ENCODE assay signal across 8 cellular contexts in the genomic region with DNA sequence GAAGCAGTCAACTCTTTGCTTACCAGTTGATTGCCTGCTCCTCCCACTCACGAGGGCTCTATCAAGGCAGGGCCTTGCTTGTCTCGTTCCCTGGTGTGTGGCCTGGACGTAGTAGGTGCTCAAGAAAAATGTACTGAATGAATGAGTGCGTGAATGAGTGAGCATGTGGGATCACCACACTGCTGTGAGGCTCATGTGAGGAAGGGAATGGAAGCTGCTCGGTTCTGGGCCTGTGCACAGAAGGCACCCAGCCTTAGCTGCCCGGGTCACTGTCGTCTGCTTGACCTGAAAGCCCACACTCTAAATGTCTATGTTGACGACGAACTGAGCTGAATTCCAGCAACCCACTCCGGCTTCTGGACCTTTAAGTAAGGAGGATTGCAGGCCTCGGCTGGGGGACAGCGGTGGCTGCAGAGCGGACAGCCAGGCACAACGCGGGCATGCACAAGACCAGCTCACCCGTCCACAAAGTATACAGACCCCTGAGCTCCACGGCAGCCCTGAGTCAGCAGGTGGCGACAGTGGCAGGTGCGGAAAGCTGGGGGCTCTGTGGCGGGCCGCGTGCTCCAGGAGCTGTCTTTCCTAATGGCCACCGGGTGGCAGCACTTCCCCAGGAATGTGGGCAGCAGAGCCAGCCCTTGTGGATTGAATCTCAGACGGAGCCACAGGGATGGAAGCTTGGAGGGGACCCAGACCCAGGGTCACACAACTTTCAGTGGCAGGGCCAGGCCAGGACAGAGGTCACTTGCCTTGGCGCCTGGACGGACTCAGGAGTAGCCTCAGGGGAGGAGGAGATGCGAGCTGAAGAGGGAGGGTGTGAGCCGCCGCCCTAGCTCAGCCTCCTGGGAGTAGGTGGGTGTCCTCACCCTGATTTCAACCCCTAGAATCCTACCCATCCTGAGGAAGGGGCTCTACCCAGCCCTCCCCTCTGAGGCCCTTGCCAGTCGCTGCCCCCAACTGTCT. TPM values are rescaled to one million over a fixed set of nuclear protein-coding genes. Genes with fewer than 3 reads are reported as not detected.
DNase-seq lines count a peak whose midpoint lies in the region; ATAC-seq, FAIRE-seq and TF ChIP-seq lines count a peak whose summit lies in the region.

No MANE protein-coding gene starts in this region.

- no peaks in the 10 kb centered on the region for H3K79me2 ChIP-seq in SK-N-SH (ENCODE audit: insufficient read depth)

- no peak overlapping the region for H2AFZ ChIP-seq in SK-N-SH (ENCODE audit: low read depth)

- H3K27me3 ChIP-seq in A673 (replicated peaks; ENCODE audit: insufficient read depth, low read depth, low read length, poor library complexity) (no peaks in the 10 kb centered on the region), SK-N-SH (ENCODE audit: insufficient read depth) (no peaks in the 10 kb centered on the region; the same call in 1 of the 2 replicates), pancreas (no peaks in the 10 kb centered on the region), tibial nerve (no peaks in the 10 kb centered on the region)

- CTCF ChIA-PET in A673 (lab: Charles Lee), result interaction anchor here (0.6 to 1.7 kb wide), 11 partner anchors 9 to 951 kb away, joined by 3 to 13 read pairs (median 5); a partner anchor contains a TSS
- CTCF ChIA-PET in SK-N-SH (lab: Yijun Ruan, JAX), result interaction anchor here (0.7 to 2.4 kb wide), 27 partner anchors 9 to 605 kb away, joined by 3 to 27 read pairs (median 4); a partner anchor contains a TSS

- no peaks in the 10 kb centered on the region for H3K4me1 ChIP-seq in A673 (ENCODE audit: insufficient read depth, low read length, poor library complexity, severe bottlenecking)
- H3K4me1 ChIP-seq in SK-N-SH (ENCODE audit: control insufficient read depth in 1 of 2, insufficient read depth in 2 of 2, low read depth in 1 of 2, low read length in 1 of 2), result peaks cover 0 to 6% of the 10 kb centered on the region in 2 experiments; a peak in 1 of 4 replicates
- H3K4me1 ChIP-seq in pancreas, result no peaks in the 10 kb centered on the region
- peaks cover 0 to 46% (median 17%) of the 10 kb centered on the region in 4 donors for H3K4me1 ChIP-seq in tibial nerve

- POLR2A ChIA-PET in A673 (lab: Charles Lee; ENCODE audit: low non-redundant PET) (interaction anchor here (0.7 kb wide), 2 partner anchors 345 to 951 kb away, joined by 3 read pairs; no protein-coding TSS in a partner anchor), SK-N-SH (lab: Yijun Ruan, JAX) (no interaction called here)

- peak in 1 of 2 donors; percentile 17 for TF ChIP-seq POLR2A in tibial nerve (IDR thresholded peaks at IDR 0.05)

- no peaks in the 10 kb centered on the region for H3K9me2 ChIP-seq in SK-N-SH

- intact Hi-C loops in A673 (cut with micrococcal nuclease; ENCODE audit: unreplicated experiment), result loop anchor here (2.0 to 5.0 kb wide), 2 partner anchors 301 to 520 kb away; a partner anchor contains a TSS
- intact Hi-C loops in pancreas (cut with DNase I), result loop anchor here in 2 of 3 donors (5.0 to 10.0 kb wide), 3 partner anchors 295 to 533 kb away; a partner anchor contains a TSS

- TF ChIP-seq EP300 in SK-N-SH (IDR thresholded peaks at IDR 0.05; ENCODE audit: borderline replicate concordance in 1 of 2, low read depth in 1 of 2, low read length in 1 of 2) (no peak), tibial nerve (IDR thresholded peaks at IDR 0.05) (peak in 1 of 2 donors; percentile 47)

- peak; percentile 80 for TF ChIP-seq RAD21 in SK-N-SH (IDR thresholded peaks at IDR 0.05; ENCODE audit: low read length)

- H3K9ac ChIP-seq in SK-N-SH, result no peak overlapping the region

- ATAC-seq in GM19025 (IDR thresholded peaks at IDR 0.05; ENCODE audit: low read depth, unreplicated experiment) (peak; percentile 53), pancreas (peak; percentile 60 to 87 (median 82))

- H3K4me3 ChIP-seq in A673 (ENCODE audit: low read depth, low read length, poor library complexity, severe bottlenecking) (no peak overlapping the region), SK-N-SH (ENCODE audit: low read depth in 2 of 2, low read length in 1 of 2) (no peak overlapping the region; a peak in 1 of 4 replicates), pancreas (no peak overlapping the region), tibial nerve (no peak overlapping the region)

- H3F3A ChIP-seq in SK-N-SH (replicated peaks; ENCODE audit: insufficient read depth), result no peaks in the 10 kb centered on the region

- FAIRE-seq in pancreas (lab: Jason Lieb, UNC), result no peak

- no peaks in the 10 kb centered on the region for H4K20me1 ChIP-seq in SK-N-SH (ENCODE audit: insufficient read depth)

- no peak overlapping the region for H3K4me2 ChIP-seq in SK-N-SH

- no peaks in the 10 kb centered on the region for H3K9me3 ChIP-seq in A673 (ENCODE audit: low read depth, low read length, poor library complexity, severe bottlenecking)
- no peaks in the 10 kb centered on the region for H3K9me3 ChIP-seq in SK-N-SH
- H3K9me3 ChIP-seq in pancreas, result no peaks in the 10 kb centered on the region
- no peaks in the 10 kb centered on the region for H3K9me3 ChIP-seq in tibial nerve

- BruUV-seq in A673 (replicated peaks; lab: Mats Ljungman, UMichigan), result no TSS peak

- no peak overlapping the region for H3K27ac ChIP-seq in A673 (ENCODE audit: low read depth, low read length, poor library complexity, severe bottlenecking)
- no peak overlapping the region for H3K27ac ChIP-seq in SK-N-SH (ENCODE audit: low read depth in 2 of 2, low read length in 1 of 2)
- H3K27ac ChIP-seq in pancreas, result no peak overlapping the region
- H3K27ac ChIP-seq in tibial nerve, result peak overlapping the region; percentile 72 to 96 (median 87)

- DNase-seq in A673 (ENCODE audit: low spot score), result peak; percentile 85
- peak; percentile 68 for DNase-seq in NCI-H1105 (lab: John Stamatoyannopoulos, UW)
- DNase-seq in SK-N-SH, result peak; percentile 84
- peak; percentile 49 to 66 (median 54) for DNase-seq in activated naive CD4-positive, alpha-beta T cell (lab: John Stamatoyannopoulos, UW)
- peak; percentile 91 for DNase-seq in germinal center (ENCODE audit: low spot score)
- peak; percentile 64 to 91 (median 81) for DNase-seq in pancreas
- peak; percentile 59 to 67 for DNase-seq in tibial nerve (ENCODE audit: low spot score in 2 of 2)

- TF ChIP-seq CTCF in A673 (conservative IDR thresholded peaks at IDR 0.05; ENCODE audit: low read depth, low read length), result peak; percentile 96
- TF ChIP-seq CTCF in SK-N-SH (IDR thresholded peaks at IDR 0.05), result peak; percentile 65
- peak; percentile 81 to 87 (median 84) for TF ChIP-seq CTCF in pancreas (IDR thresholded peaks at IDR 0.05)
- TF ChIP-seq CTCF in tibial nerve (IDR thresholded peaks at IDR 0.05), result peak; percentile 83 to 97 (median 90)

- H3K36me3 ChIP-seq in A673 (ENCODE audit: insufficient read depth, low read length, poor library complexity, severe bottlenecking), result no peaks in the 10 kb centered on the region
- H3K36me3 ChIP-seq in SK-N-SH (replicated peaks in 1 of 2; ENCODE audit: control insufficient read depth in 1 of 2, insufficient read depth in 2 of 2, low read length in 1 of 2), result no peaks in the 10 kb centered on the region
- no peaks in the 10 kb centered on the region for H3K36me3 ChIP-seq in pancreas
- H3K36me3 ChIP-seq in tibial nerve, result no peaks in the 10 kb centered on the region

- WGBS in SK-N-SH (ENCODE audit: low lambda C conversion rate), result 29% methylated on average over 9 of the region's 30 CpGs
- 24 to 29% methylated on average over 28 to 30 of the region's 30 CpGs for WGBS in pancreas, 2 donors
- 23 to 28% methylated on average over 22 to 27 of the region's 30 CpGs for WGBS in tibial nerve, 2 donors

TF ChIP-seq in SK-N-SH, 30 proteins besides CTCF, POLR2A, EP300 and RAD21 (continues in another document):
- no peak for TF ChIP-seq POLR2AphosphoS5 (IDR thresholded peaks at IDR 0.05; ENCODE audit: low read depth, low read length)

RNA-seq across cellular contexts. Expression of a gene that starts 5.0 kb away (rescaled TPM):
- total RNA-seq in A673 (2021) (24.8 and 26.6 TPM in 2 replicates), pancreas (10 to 100 TPM; 12.5 to 25.8 (median 19.1) TPM), tibial nerve (10 to 100 TPM; 32.1 to 49.8 (median 44.2) TPM)
- polyA plus RNA-seq in SK-N-SH (2012; rRNA removed) (36.8 and 42.8 TPM in 2 replicates), pancreas (10 to 100 TPM; 49.7 to 55.0 TPM)
- 18.4 and 21.9 TPM in 2 replicates for polyA plus RNA-seq in SK-N-SH (2012; cell fraction: cytosol; rRNA removed)
- 147 and 161 TPM in 2 replicates for polyA plus RNA-seq in SK-N-SH (2012; cell fraction: nucleus; rRNA removed)

RNA-seq across cellular contexts. Expression of a gene that starts 31.8 kb away (rescaled TPM):
- total RNA-seq in A673 (2021) (not detected in 2 replicates), pancreas (under 1 TPM in 1 of 6 donors, not detected in 5; 0.06 TPM), tibial nerve (1 to 10 TPM in 3 of 4 donors, under 1 TPM in 1; 0.98 to 1.8 (median 1.4) TPM)
- polyA plus RNA-seq in SK-N-SH (2012; rRNA removed) (not detected in 2 replicates), pancreas (under 1 TPM; 0.05 to 0.57 TPM)
- polyA plus RNA-seq in SK-N-SH (2012; cell fraction: cytosol; rRNA removed), result not detected in 2 replicates
- polyA plus RNA-seq in SK-N-SH (2012; cell fraction: nucleus; rRNA removed), result not detected in 2 replicates

RNA-seq across cellular contexts. Expression of a gene that starts 58.3 kb away (rescaled TPM):
- 1.6 and 2.5 TPM in 2 replicates for total RNA-seq in A673 (2021)
- 0.13 and 0.16 TPM in 2 replicates for polyA plus RNA-seq in SK-N-SH (2012; rRNA removed)
- 0.03 and 0.05 TPM in 2 replicates for polyA plus RNA-seq in SK-N-SH (2012; cell fraction: cytosol; rRNA removed)
- 1.4 and 2.6 TPM in 2 replicates for polyA plus RNA-seq in SK-N-SH (2012; cell fraction: nucleus; rRNA removed)
- total RNA-seq in pancreas, result 1 to 10 TPM in 2 of 6 donors, under 1 TPM in 4; 0.56 to 1.9 (median 0.95) TPM
- polyA plus RNA-seq in pancreas, result 10 to 100 TPM in 1 of 2 donors, 1 to 10 TPM in 1; 3.6 to 13.8 TPM
- 1 to 10 TPM in 3 of 4 donors, not detected in 1; 1.3 to 2.7 (median 2.1) TPM for total RNA-seq in tibial nerve

Comparison
In these comparisons a context has a peak if more than half of its experiments do, and no peak if none do; other contexts are left out.
1. H3K27ac ChIP-seq: peak in tibial nerve (4 of 4); none in A673 (single experiment), SK-N-SH (0 of 2) and pancreas (0 of 4).
2. Peak in every context shown above with its lines, with median percentiles within 50 percentile points of each other: DNase-seq and CTCF ChIP-seq.